ENCODE assay signal across 15 cellular contexts in genomic region chr3:73605861-73606260, GRCh38. TPM values are rescaled to one million over a fixed set of nuclear protein-coding genes. Genes with fewer than 3 reads are reported as not detected.
A peak's percentile ranks its signal among the peaks of the same experiment; 100 is the strongest.
DNase-seq lines count a peak whose midpoint lies in the region; ATAC-seq and TF ChIP-seq lines count a peak whose summit lies in the region.
"Had no signal": no experiment of that assay in that cellular context is flagged by ENCODE, and none has a peak within 500 bp of the region (broad histone marks: within the 10 kb centered on the region; RNA-seq: fewer than 3 reads in every experiment).

No MANE protein-coding gene starts in this region.

- H3K4me1 ChIP-seq in muscle layer of duodenum (ENCODE audit: control insufficient read depth in 1 of 2, insufficient read depth in 2 of 2, low read length in 2 of 2) (peaks cover 15 to 64% of the 10 kb centered on the region in 2 donors), gastrocnemius medialis (peaks cover 93 to 94% of the 10 kb centered on the region in 2 donors), uterus (peaks cover 16 to 55% of the 10 kb centered on the region in 2 donors), stomach (peaks cover 0 to 88% (median 47%) of the 10 kb centered on the region in 4 donors)

- H3K36me3 ChIP-seq in muscle layer of duodenum (ENCODE audit: control insufficient read depth in 1 of 2, insufficient read depth in 2 of 2, low read length in 2 of 2) (no peaks in the 10 kb centered on the region), gastrocnemius medialis (no peaks in the 10 kb centered on the region), uterus (no peaks in the 10 kb centered on the region), stomach (peaks cover 0 to 11% (median 5%) of the 10 kb centered on the region in 4 donors)

- H3K27ac ChIP-seq in muscle layer of duodenum (ENCODE audit: low read length) (peak overlapping the region; percentile 32), gastrocnemius medialis (peak overlapping the region; percentile 79 to 94 (median 86)), uterus (peak overlapping the region; percentile 56 to 72), stomach (peak overlapping the region in 2 of 5 donors; percentile 35 to 55)
- H3K27ac ChIP-seq: KMS-11 had no signal

- TF ChIP-seq POLR2A in gastrocnemius medialis (IDR thresholded peaks at IDR 0.05) (no peak), uterus (IDR thresholded peaks at IDR 0.05) (no peak), stomach (IDR thresholded peaks at IDR 0.05) (no peak)

- H3K9me3 ChIP-seq in muscle layer of duodenum (ENCODE audit: control insufficient read depth in 1 of 2, low read length in 2 of 2): no peaks in the 10 kb centered on the region
- H3K9me3 ChIP-seq in gastrocnemius medialis: no peaks in the 10 kb centered on the region
- H3K9me3 ChIP-seq in uterus: no peaks in the 10 kb centered on the region
- no peaks in the 10 kb centered on the region for H3K9me3 ChIP-seq in stomach

- TF ChIP-seq EP300 in stomach (IDR thresholded peaks at IDR 0.05): no peak

- intact Hi-C loops in gastrocnemius medialis (cut with DNase I; ENCODE audit: low total_unique reads) (no loop called here), uterus (cut with DNase I; ENCODE audit: low total_unique reads) (loop anchor here (10.0 kb wide), 1 partner anchor 81 kb away; no protein-coding TSS in a partner anchor), stomach (cut with DNase I; ENCODE audit: low total_unique reads) (no loop called here)

- CTCF ChIA-PET in GM10248 (lab: Yijun Ruan, JAX): interaction anchor here (1.5 kb wide), 1 partner anchor 8 kb away, joined by 5 read pairs; no protein-coding TSS in a partner anchor

- POLR2A ChIA-PET in GM10248 (lab: Yijun Ruan, JAX): no interaction called here

- ATAC-seq in esophagus mucosa (peak; percentile 26), gastrocnemius medialis (peak; percentile 75 to 78)

- TF ChIP-seq CTCF in gastrocnemius medialis (IDR thresholded peaks at IDR 0.05 in 4 of 5, conservative IDR thresholded peaks at IDR 0.05 in 1 of 5) (no peak), uterus (IDR thresholded peaks at IDR 0.05) (no peak), GM10248 (IDR thresholded peaks at IDR 0.05; ENCODE audit: control extremely low read depth, extremely low read depth, low read depth, missing control alignments) (no peak), stomach (IDR thresholded peaks at IDR 0.05) (no peak)

- in situ Hi-C loops in gastrocnemius medialis (cut with MboI; ENCODE audit: low sequenced_read_pairs in 4 of 4): loop anchor here in 1 of 4 donors (10.0 kb wide), 1 partner anchor 91 kb away; no protein-coding TSS in a partner anchor

- DNase-seq in gastrocnemius medialis (peak in 1 of 2 donors; percentile 70), uterus (no peak), GM10248 (ENCODE audit: extremely low spot score) (no peak), stomach (no peak), DMS79 treated with DMSO at 0.1 percent for 48 hours (lab: John Stamatoyannopoulos, UW) (no peak)
- DNase-seq: AML-193, COR-L47, NCI-H146, NCI-H2081, NCI-H510A treated with DMSO at 0.1 percent for 48 hours, SHP77 had no signal

- H3K27me3 ChIP-seq in muscle layer of duodenum (ENCODE audit: low read depth, low read length) (no peaks in the 10 kb centered on the region), gastrocnemius medialis (no peaks in the 10 kb centered on the region), uterus (no peaks in the 10 kb centered on the region), stomach (no peaks in the 10 kb centered on the region)

- no peak overlapping the region for H3K4me3 ChIP-seq in muscle layer of duodenum (ENCODE audit: low read depth in 1 of 2, low read length in 2 of 2)
- H3K4me3 ChIP-seq in gastrocnemius medialis: no peak overlapping the region
- no peak overlapping the region for H3K4me3 ChIP-seq in uterus
- no peak overlapping the region for H3K4me3 ChIP-seq in stomach

RNA-seq across cellular contexts. Expression of gene PDZRN3, which starts 18.9 kb away (rescaled TPM):
- total RNA-seq in esophagus mucosa (18.2 TPM), gastrocnemius medialis (10 to 100 TPM in 3 of 4 donors, 1 to 10 TPM in 1; 9.1 to 30.3 (median 24.7) TPM), uterus (100 to 1,000 TPM in 2 of 4 donors, 10 to 100 TPM in 2; 87.3 to 268 (median 107) TPM), stomach (100 to 1,000 TPM in 2 of 5 donors, 10 to 100 TPM in 3; 57.1 to 174 (median 80.6) TPM)
- 10 to 100 TPM; 21.9 to 38.6 (median 26.3) TPM for polyA plus RNA-seq in stomach
- polyA plus RNA-seq: CD14-positive monocyte had no signal
